8 cellular contexts compared by ENCODE assay signal in genomic region chr14:104801284-104802119, GRCh38. TPM values are rescaled to one million over a fixed set of nuclear protein-coding genes. Genes with fewer than 3 reads are reported as not detected.
A peak's percentile ranks its signal among the peaks of the same experiment; 100 is the strongest.
DNase-seq lines count a peak whose midpoint lies in the region; ATAC-seq and TF ChIP-seq lines count a peak whose summit lies in the region.

No MANE protein-coding gene starts in this region.

- no peaks in the 10 kb centered on the region for H3K9me3 ChIP-seq in GM23248 (ENCODE audit: low read depth)

- no peaks in the 10 kb centered on the region for H3K36me3 Mint-ChIP-seq in T-cell

- H4K20me1 ChIP-seq in GM23248 (ENCODE audit: insufficient read depth): no peaks in the 10 kb centered on the region

- no peak overlapping the region for H3K27ac ChIP-seq in GM23248

- H3K4me1 ChIP-seq in GM23248 (ENCODE audit: insufficient read depth): peaks cover 7% of the 10 kb centered on the region; the same call in 1 of the 2 replicates

- peak overlapping the region; percentile 77 for H3K4me2 ChIP-seq in GM23248 (ENCODE audit: unreplicated experiment)

- H3K79me2 ChIP-seq in GM23248 (ENCODE audit: insufficient read depth): no peaks in the 10 kb centered on the region

- ATAC-seq in T-cell (replicated peaks in 1 of 4): no peak
- no peak for ATAC-seq in HG03378 (IDR thresholded peaks at IDR 0.05; ENCODE audit: unreplicated experiment)
- ATAC-seq in HG03159 (IDR thresholded peaks at IDR 0.05; ENCODE audit: unreplicated experiment): no peak

- H2AFZ ChIP-seq in GM23248: peak overlapping the region; percentile 76; the same call in 1 of the 2 replicates

- H3K4me1 Mint-ChIP-seq in T-cell: peaks cover 28 to 34% (median 29%) of the 10 kb centered on the region in 3 donors

- in situ Hi-C loops in GM23248 (cut with MboI): no loop called here

- no peaks in the 10 kb centered on the region for H3K9me3 Mint-ChIP-seq in T-cell

- CTCF ChIA-PET in T-cell (lab: Charles Lee): no interaction called here

- TF ChIP-seq CTCF in fibroblast of villous mesenchyme (IDR thresholded peaks at IDR 0.05; ENCODE audit: insufficient read depth, low read depth, low read length) (no peak), retinal pigment epithelial cell (conservative IDR thresholded peaks at IDR 0.05; ENCODE audit: low read depth, low read length) (no peak)

- H3K4me3 Mint-ChIP-seq in T-cell: peak overlapping the region; percentile 85 to 87 (median 87)

- no peaks in the 10 kb centered on the region for H3K9me2 ChIP-seq in GM23248 (ENCODE audit: insufficient read depth)

- peak overlapping the region; percentile 87 to 88 for H3K27ac Mint-ChIP-seq in T-cell

- POLR2A ChIA-PET in T-cell (lab: Charles Lee): no interaction called here

- peaks cover 15% of the 10 kb centered on the region for H3F3A ChIP-seq in GM23248 (ENCODE audit: insufficient read depth)

- H3K27me3 ChIP-seq in GM23248 (replicated peaks; ENCODE audit: insufficient read depth): no peaks in the 10 kb centered on the region

- H3K9ac ChIP-seq in GM23248: peak overlapping the region; percentile 52; the same call in 1 of the 2 replicates

- no peaks in the 10 kb centered on the region for H3K27me3 Mint-ChIP-seq in T-cell

- peak overlapping the region; percentile 78 for H3K4me3 ChIP-seq in GM23248
- peak overlapping the region; percentile 68 for H3K4me3 ChIP-seq in fibroblast of villous mesenchyme (ENCODE audit: low read depth, low read length)
- H3K4me3 ChIP-seq in retinal pigment epithelial cell (ENCODE audit: low read length): peak overlapping the region; percentile 46

- H3K36me3 ChIP-seq in GM23248 (ENCODE audit: low read depth): no peaks in the 10 kb centered on the region

- DNase-seq in GM23248: no peak
- no peak for DNase-seq in T-cell
- no peak for DNase-seq in fibroblast of villous mesenchyme (ENCODE audit: low read depth)
- no peak for DNase-seq in retinal pigment epithelial cell (ENCODE audit: low read depth)
- no peak for DNase-seq in inferior parietal cortex (ENCODE audit: extremely low spot score)
- no peak for DNase-seq in AG08395 (ENCODE audit: low spot score)

- WGBS in GM23248 (ENCODE audit: low coverage in 1 of 2, low lambda C conversion rate in 2 of 2, missing lambda C conversion rate in 2 of 2), 2 experiments: 58 to 71% methylated on average over 29 to 54 of the region's 55 CpGs

RNA-seq across cellular contexts. Expression of gene ZBTB42, which starts 0.6 kb away (rescaled TPM):
- 2.4 and 6.2 TPM in 2 replicates for total RNA-seq in GM23248 (2014; rRNA removed; shearing (Covaris generic))
- 0.56 and 0.75 TPM in 2 replicates for polyA plus RNA-seq in GM23248 (2016; fragmentation: Nextera tagmentation; extraction: Ambion mirVana)
- total RNA-seq in T-cell (10 to 100 TPM in 1 of 5 donors, 1 to 10 TPM in 4; 3.5 to 10.5 (median 9.4) TPM), fibroblast of villous mesenchyme (3.5 and 4.3 TPM in 2 replicates)

RNA-seq across cellular contexts. Expression of gene AKT1, which starts 6.0 kb away (rescaled TPM):
- 154 and 164 TPM in 2 replicates for total RNA-seq in GM23248 (2014; rRNA removed; shearing (Covaris generic))
- 16.9 and 17.9 TPM in 2 replicates for polyA plus RNA-seq in GM23248 (2016; fragmentation: Nextera tagmentation; extraction: Ambion mirVana)
- total RNA-seq in T-cell (100 to 1,000 TPM in 2 of 5 donors, 10 to 100 TPM in 3; 68.4 to 113 (median 99.7) TPM), fibroblast of villous mesenchyme (233 and 261 TPM in 2 replicates)

RNA-seq across cellular contexts. Expression of gene SIVA1, which starts 48.6 kb away (rescaled TPM):
- total RNA-seq in GM23248 (2014; rRNA removed; shearing (Covaris generic)): 148 and 174 TPM in 2 replicates
- 132 and 141 TPM in 2 replicates for polyA plus RNA-seq in GM23248 (2016; fragmentation: Nextera tagmentation; extraction: Ambion mirVana)
- total RNA-seq in T-cell: 10 to 100 TPM; 62.3 to 93.5 (median 79.5) TPM
- 67.8 and 73.8 TPM in 2 replicates for total RNA-seq in fibroblast of villous mesenchyme
